Comparison of ENCODE assay signal across 8 cellular contexts in the genomic region with DNA sequence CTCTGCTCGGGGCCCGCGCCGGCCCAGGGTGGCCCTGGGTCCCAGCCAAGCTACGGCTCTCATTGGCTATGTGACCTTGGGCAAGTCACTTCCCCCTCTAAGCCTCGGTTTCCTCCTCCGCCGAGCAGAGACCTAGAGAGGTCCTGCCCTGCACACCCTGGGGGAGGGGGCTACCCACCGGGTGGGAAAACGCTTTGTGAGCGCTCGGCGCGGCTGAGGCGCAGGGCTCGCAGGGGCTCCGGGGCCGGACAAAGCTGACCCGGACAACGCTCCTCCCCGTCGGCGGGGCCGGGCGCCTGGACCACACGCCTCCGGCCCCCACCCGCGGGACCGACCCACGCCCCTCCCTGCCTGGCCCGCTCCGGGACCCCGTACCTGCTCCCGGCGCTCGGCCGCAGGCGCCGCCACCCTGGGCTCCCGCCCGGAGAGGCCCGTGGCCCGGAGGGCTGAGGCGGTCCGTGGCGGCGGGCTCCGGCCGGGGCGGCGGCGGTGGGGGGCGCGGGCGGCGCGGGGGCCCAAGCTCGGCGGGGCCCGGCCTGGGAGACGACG.
DNase-seq lines count a peak whose midpoint lies in the region; ATAC-seq, FAIRE-seq and TF ChIP-seq lines count a peak whose summit lies in the region.

No MANE protein-coding gene starts in this region.

- peaks cover 11 to 22% of the 10 kb centered on the region in 2 donors for H3K4me1 ChIP-seq in kidney (ENCODE audit: control insufficient read depth in 1 of 2, insufficient read depth in 1 of 2, low read depth in 1 of 2, low read length in 2 of 2)

- peak overlapping the region; percentile 83 to 84 for H3K9ac ChIP-seq in kidney (ENCODE audit: low read length in 2 of 2)

- no peaks in the 10 kb centered on the region for H3K27me3 Mint-ChIP-seq in T-helper 2 cell treated with Interferon-gamma antibody and Interleukin-4, amounts not matched to agents 5 μg/mL and 100 μg/mL, for 36 hours (ENCODE audit: low read depth)
- H3K27me3 Mint-ChIP-seq in brain = no peaks in the 10 kb centered on the region

- H3K4me3 Mint-ChIP-seq in T-helper 2 cell treated with Interferon-gamma antibody and Interleukin-4, amounts not matched to agents 5 μg/mL and 100 μg/mL, for 36 hours = peak overlapping the region; percentile 91
- peak overlapping the region; percentile 87 to 94 (median 91) for H3K4me3 Mint-ChIP-seq in brain

- peaks cover 10% of the 10 kb centered on the region for H3K36me3 Mint-ChIP-seq in T-helper 2 cell treated with Interferon-gamma antibody and Interleukin-4, amounts not matched to agents 5 μg/mL and 100 μg/mL, for 36 hours (ENCODE audit: low read depth)
- no peaks in the 10 kb centered on the region for H3K36me3 Mint-ChIP-seq in brain

- H3K9me3 ChIP-seq in kidney (ENCODE audit: control insufficient read depth in 1 of 2, low read length in 2 of 2) = no peaks in the 10 kb centered on the region

- H3K27ac ChIP-seq in C4-2B = peak overlapping the region; percentile 80
- peak overlapping the region; percentile 81 to 83 for H3K27ac ChIP-seq in kidney (ENCODE audit: low read depth in 2 of 2, low read length in 2 of 2)

- TF ChIP-seq CTCF in C4-2B (conservative IDR thresholded peaks at IDR 0.05) (no peak), brain (conservative IDR thresholded peaks at IDR 0.05) (no peak), kidney (IDR thresholded peaks at IDR 0.05; ENCODE audit: borderline replicate concordance, extremely low read depth, insufficient read depth) (no peak)

- H3K4me3 ChIP-seq in kidney (ENCODE audit: low read length in 2 of 2) = peak overlapping the region; percentile 90

- no peak for FAIRE-seq in kidney (lab: Jason Lieb, UNC)

- peak; percentile 47 for ATAC-seq in GM19438 (IDR thresholded peaks at IDR 0.05; ENCODE audit: low read depth, unreplicated experiment)
- ATAC-seq in HG03521 (IDR thresholded peaks at IDR 0.05; ENCODE audit: unreplicated experiment) = peak; percentile 36

- no peaks in the 10 kb centered on the region for H3K36me3 ChIP-seq in kidney (ENCODE audit: control insufficient read depth in 1 of 2, insufficient read depth in 2 of 2, low read length in 2 of 2)

- intact Hi-C loops in kidney (cut with DNase I) = no loop called here

- no peaks in the 10 kb centered on the region for H3K9me3 Mint-ChIP-seq in T-helper 2 cell treated with Interferon-gamma antibody and Interleukin-4, amounts not matched to agents 5 μg/mL and 100 μg/mL, for 36 hours
- peaks cover 0 to 2% (median 0%) of the 10 kb centered on the region in 5 experiments for H3K9me3 Mint-ChIP-seq in brain

- peaks cover 37% of the 10 kb centered on the region for H3K4me1 Mint-ChIP-seq in T-helper 2 cell treated with Interferon-gamma antibody and Interleukin-4, amounts not matched to agents 5 μg/mL and 100 μg/mL, for 36 hours (ENCODE audit: low read depth)
- peaks cover 59% of the 10 kb centered on the region for H3K4me1 Mint-ChIP-seq in brain

- DNase-seq in T-helper 2 cell treated with Interferon-gamma antibody and Interleukin-4, amounts not matched to agents 5 μg/mL and 100 μg/mL, for 36 hours (ENCODE audit: low spot score) = peak; percentile 48
- peak; percentile 90 for DNase-seq in kidney
- peak; percentile 22 for DNase-seq in stimulated activated CD4-positive, alpha-beta T cell treated with anti-CD3 and anti-CD28 coated beads, Interleukin-2, amount 100 ng/mL, for 4 hours (ENCODE audit: low read depth)
- no peak for DNase-seq in NCI-H1930 (lab: John Stamatoyannopoulos, UW)

- H3K27ac Mint-ChIP-seq in T-helper 2 cell treated with Interferon-gamma antibody and Interleukin-4, amounts not matched to agents 5 μg/mL and 100 μg/mL, for 36 hours = peak overlapping the region; percentile 75
- H3K27ac Mint-ChIP-seq in brain = peak overlapping the region; percentile 85 to 95 (median 94)

Comparison
In these comparisons a context has a peak if more than half of its experiments do, and no peak if none do; other contexts are left out.
1. DNase-seq: peak in T-helper 2 cell treated with Interferon-gamma antibody and Interleukin-4, amounts not matched to agents 5 μg/mL and 100 μg/mL, for 36 hours (single experiment), kidney (single experiment) and stimulated activated CD4-positive, alpha-beta T cell treated with anti-CD3 and anti-CD28 coated beads, Interleukin-2, amount 100 ng/mL, for 4 hours (single experiment); none in NCI-H1930 (0 of 2).